ENCODE assay signal across 28 cellular contexts in the genomic region with DNA sequence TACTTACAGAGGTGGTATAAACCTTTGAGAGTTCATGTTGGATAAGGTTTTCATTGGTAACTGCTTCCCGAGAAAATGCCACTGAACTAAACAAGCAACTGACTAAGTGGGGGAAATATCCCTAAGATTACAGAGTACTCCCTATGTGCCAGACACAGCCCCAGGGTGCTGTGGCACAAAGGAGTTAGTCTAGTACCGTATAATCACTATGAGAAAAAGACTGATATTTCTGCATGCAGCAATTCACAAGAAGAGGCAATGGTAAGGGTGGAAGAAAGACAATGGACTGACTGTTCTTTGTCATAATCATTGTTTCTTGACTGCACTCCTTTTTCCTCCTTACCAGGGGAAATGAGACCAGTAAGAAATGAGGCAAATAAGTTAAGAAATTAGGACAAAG.
"Had no signal": no experiment of that assay in that cellular context is flagged by ENCODE, and none has a peak within 500 bp of the region (broad histone marks: within the 10 kb centered on the region; RNA-seq: fewer than 3 reads in every experiment).

No MANE protein-coding gene starts in this region.

- ATAC-seq: activated CD4-positive, alpha-beta T cell treated with anti-CD3 and anti-CD28 coated beads for 36 hours; activated CD8-positive, alpha-beta memory T cell treated with anti-CD3 and anti-CD28 coated beads, Interleukin-2, amount 10 ng/mL, durations not matched to agents 7 days and 5 days; activated CD8-positive, alpha-beta T cell treated with anti-CD3 and anti-CD28 coated beads, Interleukin-2, amount 10 ng/mL, durations not matched to agents 7 days and 5 days; activated naive CD8-positive, alpha-beta T cell treated with anti-CD3 and anti-CD28 coated beads, Interleukin-2, amount 50 U/mL, for 24 hours; body of pancreas; effector memory CD8-positive, alpha-beta T cell; esophagus mucosa; gastroesophageal sphincter; heart right ventricle had no signal

- DNase-seq: activated CD4-positive, alpha-beta memory T cell treated with anti-CD3 and anti-CD28 coated beads for 36 hours; activated CD4-positive, alpha-beta T cell treated with anti-CD3 and anti-CD28 coated beads for 36 hours; activated CD4-positive, alpha-beta T cell treated with anti-CD3 and anti-CD28 coated beads, Interleukin-2, amount 10 ng/mL, durations not matched to agents 24 days and 14 days; activated CD4-positive, CD25-positive, alpha-beta regulatory T cell; activated CD4-positive, CD25-positive, alpha-beta regulatory T cell treated with anti-CD3 and anti-CD28 coated beads, Interleukin-2, amount 50 U/mL, for 72 hours; activated CD8-positive, alpha-beta memory T cell treated with anti-CD3 and anti-CD28 coated beads, Interleukin-2, amount 10 ng/mL, durations not matched to agents 7 days and 5 days; activated CD8-positive, alpha-beta memory T cell treated with anti-CD3 and anti-CD28 coated beads, Interleukin-2, amount 50 U/mL, for 4 hours; activated CD8-positive, alpha-beta T cell treated with anti-CD3 and anti-CD28 coated beads, Interleukin-2, amount 10 ng/mL, durations not matched to agents 7 days and 5 days; activated effector memory CD4-positive, alpha-beta T cell treated with anti-CD3 and anti-CD28 coated beads, Interleukin-2, amount 50 U/mL, for 16 hours; activated naive CD4-positive, alpha-beta T cell treated with anti-CD3 and anti-CD28 coated beads for 36 hours; activated naive CD8-positive, alpha-beta T cell treated with anti-CD3 and anti-CD28 coated beads for 36 hours; activated naive CD8-positive, alpha-beta T cell treated with anti-CD3 and anti-CD28 coated beads, Interleukin-2, amount 50 U/mL, for 24 hours; activated T-cell treated with anti-CD3 and anti-CD28 coated beads, Interleukin-2, amount 50 U/mL, for 1 hour; activated T-cell treated with anti-CD3 and anti-CD28 coated beads, Interleukin-2, amount 50 U/mL, for 48 hours; adrenal gland; amygdala; aorta; body of pancreas; caudate nucleus; cortex of kidney; dermis blood vessel endothelial cell; effector CD4-positive, alpha-beta T cell; effector memory CD8-positive, alpha-beta T cell; foreskin keratinocyte; heart right ventricle; T-helper 2 cell had no signal
